In the genomic region with DNA sequence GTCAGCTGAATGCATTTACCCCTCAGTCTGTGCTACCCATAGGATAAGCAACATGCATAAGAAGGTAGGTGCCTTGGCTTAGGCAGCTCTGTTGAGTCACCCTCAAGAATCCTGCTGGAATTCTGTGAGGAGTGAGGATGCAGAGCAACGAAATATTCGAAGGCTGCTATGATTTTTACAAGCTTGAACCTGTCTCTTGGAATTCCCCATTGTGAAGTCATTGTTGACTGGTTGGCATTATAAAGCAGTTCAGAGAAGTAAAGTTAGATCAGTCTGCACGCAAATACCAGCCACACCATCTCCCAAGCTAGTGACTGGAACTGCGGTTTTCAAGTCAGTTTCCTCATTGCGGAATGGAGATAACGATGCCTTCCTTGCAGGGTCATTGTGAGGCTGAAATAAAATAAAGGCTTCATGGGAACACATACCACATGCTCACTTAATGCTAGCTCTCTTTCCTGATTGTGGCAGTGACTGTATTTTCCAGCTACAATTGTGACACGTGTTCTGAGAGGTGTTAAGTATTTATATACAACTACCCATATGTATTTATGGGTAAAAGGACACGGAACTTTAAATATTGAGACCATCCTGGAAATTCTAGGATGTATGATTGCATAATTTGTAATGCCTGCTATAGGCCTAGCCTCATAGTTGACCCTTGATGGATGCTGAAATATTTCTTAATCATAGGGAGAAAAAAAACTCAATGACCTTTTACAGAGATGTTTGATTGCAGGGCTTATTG, we compare ENCODE assay signal across 8 cellular contexts.
DNase-seq lines count a peak whose midpoint lies in the region; ATAC-seq, FAIRE-seq and TF ChIP-seq lines count a peak whose summit lies in the region.
"Had no signal": no experiment of that assay in that cellular context is flagged by ENCODE, and none has a peak within 500 bp of the region (broad histone marks: within the 10 kb centered on the region; RNA-seq: fewer than 3 reads in every experiment).

No MANE protein-coding gene starts in this region.

- H4K8ac ChIP-seq in H1 (ENCODE audit: extremely low read depth, insufficient read depth, low read length): no peak overlapping the region

- H4K20me1 ChIP-seq in H1 (replicated peaks in 1 of 2; ENCODE audit: control insufficient read depth in 1 of 2, insufficient read depth in 2 of 2, low read length in 2 of 2): no peaks in the 10 kb centered on the region

- H3K27me3 ChIP-seq in H1 (replicated peaks in 1 of 4; ENCODE audit: control insufficient read depth in 3 of 4, extremely low read depth in 1 of 4, insufficient read depth in 3 of 4, low read length in 3 of 4) (no peaks in the 10 kb centered on the region), thyroid gland (no peaks in the 10 kb centered on the region)

- 89% methylated on average over 8 of the region's 8 CpGs; no CpG with 5 or more reads in 1 of the 2 experiments for WGBS in H1 (ENCODE audit: extremely low coverage in 1 of 2, insufficient coverage in 1 of 2, insufficient read length in 1 of 2, insufficient replicate concordance in 2 of 2, low coverage in 1 of 2, low lambda C conversion rate in 2 of 2, missing lambda C conversion rate in 1 of 2), 2 experiments
- WGBS in thyroid gland, 2 donors: 87 to 90% methylated on average over 8 of the region's 8 CpGs

- peaks cover 0 to 21% of the 10 kb centered on the region in 2 experiments; a peak in 3 of 4 replicates for H3K79me2 ChIP-seq in H1 (ENCODE audit: control insufficient read depth in 1 of 2, insufficient read depth in 2 of 2, low read length in 2 of 2)

- H3K27ac ChIP-seq in H1 (ENCODE audit: low read depth, low read length): no peak overlapping the region
- H3K27ac ChIP-seq in thyroid gland: no peak overlapping the region

- no peaks in the 10 kb centered on the region; the same call in 1 of the 2 replicates for H3K23me2 ChIP-seq in H1 (ENCODE audit: low read depth, low read length)

- H3K9ac ChIP-seq in H1 (replicated peaks in 1 of 4; ENCODE audit: extremely low read depth in 1 of 4, low read depth in 3 of 4, low read length in 3 of 4): no peak overlapping the region

- FAIRE-seq in H1 (lab: Jason Lieb, UNC): no peak

- peaks cover 10 to 19% of the 10 kb centered on the region in 2 donors for H3K36me3 Mint-ChIP-seq in stimulated activated naive B cell treated with anti-CD40 and anti-IgM and Interleukin-4, amounts not matched to agents 10 μg/mL and 1 μg/mL and 100 μg/mL, for 72 hours
- H3K36me3 Mint-ChIP-seq in activated CD8-positive, alpha-beta T cell treated with anti-CD3 and anti-CD28 coated beads for 36 hours (ENCODE audit: low read depth): no peaks in the 10 kb centered on the region

- H3K9me3 ChIP-seq in H1 (ENCODE audit: insufficient read depth in 2 of 2, low read depth in 1 of 2, low read length in 1 of 2): no peaks in the 10 kb centered on the region
- H3K9me3 ChIP-seq in thyroid gland: no peaks in the 10 kb centered on the region

- H3K36me3 ChIP-seq in H1 (ENCODE audit: control insufficient read depth in 2 of 4, insufficient read depth in 4 of 4, low read length in 3 of 4) (no peaks in the 10 kb centered on the region), thyroid gland (no peaks in the 10 kb centered on the region)

- H2BK5ac ChIP-seq in H1 (ENCODE audit: low read depth, low read length): no peak overlapping the region

- H3K56ac ChIP-seq in H1 (replicated peaks; ENCODE audit: insufficient read length, low read depth, low read length): no peak overlapping the region

- TF ChIP-seq EP300 in H1 (IDR thresholded peaks at IDR 0.05; ENCODE audit: borderline replicate concordance in 1 of 2, low read depth in 2 of 2, low read length in 2 of 2): no peak

- H3K27me3 Mint-ChIP-seq in stimulated activated naive B cell treated with anti-CD40 and anti-IgM and Interleukin-4, amounts not matched to agents 10 μg/mL and 1 μg/mL and 100 μg/mL, for 72 hours: no peaks in the 10 kb centered on the region
- H3K27me3 Mint-ChIP-seq in activated CD8-positive, alpha-beta T cell treated with anti-CD3 and anti-CD28 coated beads for 36 hours: no peaks in the 10 kb centered on the region
- H3K27me3 Mint-ChIP-seq: T-cell had no signal

- no peak overlapping the region for H3K14ac ChIP-seq in H1 (ENCODE audit: insufficient read length)

- peak overlapping the region; percentile 30 to 44 for H3K4me3 Mint-ChIP-seq in stimulated activated naive B cell treated with anti-CD40 and anti-IgM and Interleukin-4, amounts not matched to agents 10 μg/mL and 1 μg/mL and 100 μg/mL, for 72 hours
- H3K4me3 Mint-ChIP-seq in activated CD8-positive, alpha-beta T cell treated with anti-CD3 and anti-CD28 coated beads for 36 hours: no peak overlapping the region
- H3K4me3 Mint-ChIP-seq: T-cell had no signal

- H3K79me1 ChIP-seq in H1 (ENCODE audit: low read depth, low read length): peaks cover 2% of the 10 kb centered on the region; the same call in 1 of the 2 replicates

- TF ChIP-seq POLR2A in NB4 (IDR thresholded peaks at IDR 0.05; ENCODE audit: extremely low read depth, insufficient read length) (no peak), H1 (IDR thresholded peaks at IDR 0.05; ENCODE audit: control extremely low read depth in 1 of 2, low read depth in 2 of 2, low read length in 2 of 2) (no peak), thyroid gland (IDR thresholded peaks at IDR 0.05) (no peak)

- H2BK120ac ChIP-seq in H1 (replicated peaks; ENCODE audit: low read depth, low read length): no peak overlapping the region

- H3K4me1 ChIP-seq in H1 (replicated peaks in 1 of 4; ENCODE audit: control insufficient read depth in 3 of 4, insufficient read depth in 4 of 4, low read length in 3 of 4): peaks cover 12 to 26% (median 14%) of the 10 kb centered on the region in 4 experiments; a peak in 5 of 7 replicates
- H3K4me1 ChIP-seq in thyroid gland: peaks cover 6 to 9% of the 10 kb centered on the region in 2 donors

- H3K27ac Mint-ChIP-seq in stimulated activated naive B cell treated with anti-CD40 and anti-IgM and Interleukin-4, amounts not matched to agents 10 μg/mL and 1 μg/mL and 100 μg/mL, for 72 hours: peak overlapping the region; percentile 97
- H3K27ac Mint-ChIP-seq in activated CD8-positive, alpha-beta T cell treated with anti-CD3 and anti-CD28 coated beads for 36 hours: no peak overlapping the region
- H3K27ac Mint-ChIP-seq: T-cell had no signal

- no peak overlapping the region for H2BK20ac ChIP-seq in H1 (ENCODE audit: low read length)

- DNase-seq in NB4 (ENCODE audit: low read depth) (peak; percentile 94), H1 (ENCODE audit: low read depth in 1 of 2, low spot score in 2 of 2) (no peak), thyroid gland (no peak)
- peak; percentile 80 for DNase-seq in stimulated activated naive B cell treated with anti-CD40 and anti-IgM and Interleukin-4, amounts not matched to agents 10 μg/mL and 1 μg/mL and 100 μg/mL, for 72 hours
- DNase-seq in activated CD8-positive, alpha-beta T cell treated with anti-CD3 and anti-CD28 coated beads for 36 hours: no peak

- H3K4me3 ChIP-seq in NB4 (ENCODE audit: low read depth, low read length) (no peak overlapping the region), H1 (ENCODE audit: extremely low read depth in 1 of 4, insufficient read depth in 2 of 4, low read depth in 3 of 4, low read length in 4 of 4) (no peak overlapping the region), thyroid gland (replicated peaks in 1 of 3) (no peak overlapping the region)

- CTCF ChIA-PET in H1 (lab: Charles Lee; ENCODE audit: partially characterized antibody): interaction anchor here (1.0 to 3.6 kb wide), 4 partner anchors 12 to 261 kb away, joined by 3 to 22 read pairs (median 4); no protein-coding TSS in a partner anchor
- CTCF ChIA-PET in activated CD8-positive, alpha-beta T cell treated with anti-CD3 and anti-CD28 coated beads for 36 hours (lab: Charles Lee): no interaction called here

- H2AFZ ChIP-seq in H1 (ENCODE audit: low read length): no peak overlapping the region

- H4K5ac ChIP-seq in H1 (ENCODE audit: insufficient read length, low read depth, low read length): no peak overlapping the region

- H4K91ac ChIP-seq in H1 (replicated peaks; ENCODE audit: insufficient read length, low read length): no peak overlapping the region

- H3K4ac ChIP-seq in H1 (replicated peaks; ENCODE audit: insufficient read length, low read depth, low read length): no peak overlapping the region

- TF ChIP-seq CTCF in NB4 (IDR thresholded peaks at IDR 0.05; ENCODE audit: low read depth, low read length): no peak
- TF ChIP-seq CTCF in H1 (IDR thresholded peaks at IDR 0.05; ENCODE audit: control extremely low read depth in 1 of 3, insufficient read depth in 1 of 3, low read depth in 1 of 3, low read length in 3 of 3): no peak
- no peak for TF ChIP-seq CTCF in activated CD8-positive, alpha-beta T cell treated with anti-CD3 and anti-CD28 coated beads for 36 hours (IDR thresholded peaks at IDR 0.05)
- no peak for TF ChIP-seq CTCF in thyroid gland (IDR thresholded peaks at IDR 0.05)

- intact Hi-C loops in activated CD8-positive, alpha-beta T cell treated with anti-CD3 and anti-CD28 coated beads for 36 hours (cut with micrococcal nuclease): no loop called here
- intact Hi-C loops in thyroid gland (cut with DNase I): no loop called here

- H2AK5ac ChIP-seq in H1 (ENCODE audit: low read depth, low read length): no peak overlapping the region

- no peak overlapping the region for H2BK15ac ChIP-seq in H1 (ENCODE audit: low read length)

- no peak for TF ChIP-seq RAD21 in H1 (IDR thresholded peaks at IDR 0.05 in 1 of 2, conservative IDR thresholded peaks at IDR 0.05 in 1 of 2; ENCODE audit: low read depth in 2 of 2, low read length in 2 of 2)

- no peak overlapping the region for H3K18ac ChIP-seq in H1 (ENCODE audit: extremely low read depth, low read length)

- peaks cover 0 to under 1% of the 10 kb centered on the region in 2 donors for H3K9me3 Mint-ChIP-seq in stimulated activated naive B cell treated with anti-CD40 and anti-IgM and Interleukin-4, amounts not matched to agents 10 μg/mL and 1 μg/mL and 100 μg/mL, for 72 hours
- H3K9me3 Mint-ChIP-seq in activated CD8-positive, alpha-beta T cell treated with anti-CD3 and anti-CD28 coated beads for 36 hours: no peaks in the 10 kb centered on the region
- H3K9me3 Mint-ChIP-seq: T-cell had no signal

- ATAC-seq in GM21576 (IDR thresholded peaks at IDR 0.05; ENCODE audit: unreplicated experiment) (peak; percentile 31), GM19035 (IDR thresholded peaks at IDR 0.05; ENCODE audit: unreplicated experiment) (no peak)
- ATAC-seq in stimulated activated naive B cell treated with anti-CD40 and anti-IgM and Interleukin-4, amounts not matched to agents 10 μg/mL and 1 μg/mL and 100 μg/mL, for 72 hours (replicated peaks): peak; percentile 78
- ATAC-seq in activated CD8-positive, alpha-beta T cell treated with anti-CD3 and anti-CD28 coated beads for 36 hours: no peak

- no peak overlapping the region for H2BK12ac ChIP-seq in H1 (ENCODE audit: low read depth, low read length)

- POLR2A ChIA-PET in H1 (lab: Charles Lee; ENCODE audit: partially characterized antibody): interaction anchor here (1.3 to 1.6 kb wide), 3 partner anchors 12 to 50 kb away, joined by 3 read pairs; no protein-coding TSS in a partner anchor
- POLR2A ChIA-PET in activated CD8-positive, alpha-beta T cell treated with anti-CD3 and anti-CD28 coated beads for 36 hours (lab: Charles Lee): interaction anchor here (1.3 kb wide), 1 partner anchor 14 kb away, joined by 3 read pairs; no protein-coding TSS in a partner anchor

- peaks cover 63 to 86% of the 10 kb centered on the region in 2 donors for H3K4me1 Mint-ChIP-seq in stimulated activated naive B cell treated with anti-CD40 and anti-IgM and Interleukin-4, amounts not matched to agents 10 μg/mL and 1 μg/mL and 100 μg/mL, for 72 hours
- peaks cover 23% of the 10 kb centered on the region for H3K4me1 Mint-ChIP-seq in activated CD8-positive, alpha-beta T cell treated with anti-CD3 and anti-CD28 coated beads for 36 hours (ENCODE audit: low read depth)

- H3K23ac ChIP-seq in H1 (ENCODE audit: insufficient read length): no peak overlapping the region

- no peak overlapping the region for H3K4me2 ChIP-seq in H1 (ENCODE audit: insufficient read depth in 1 of 2, low read depth in 2 of 2, low read length in 2 of 2)

Comparison
In these comparisons a context has a peak if more than half of its experiments do, and no peak if none do; other contexts are left out.
1. ATAC-seq: peak in GM21576 (single experiment) and stimulated activated naive B cell treated with anti-CD40 and anti-IgM and Interleukin-4, amounts not matched to agents 10 μg/mL and 1 μg/mL and 100 μg/mL, for 72 hours (2 of 2); none in activated CD8-positive, alpha-beta T cell treated with anti-CD3 and anti-CD28 coated beads for 36 hours (single experiment) and GM19035 (single experiment).
2. DNase-seq: peak in NB4 (single experiment) and stimulated activated naive B cell treated with anti-CD40 and anti-IgM and Interleukin-4, amounts not matched to agents 10 μg/mL and 1 μg/mL and 100 μg/mL, for 72 hours (single experiment); none in H1 (0 of 2), activated CD8-positive, alpha-beta T cell treated with anti-CD3 and anti-CD28 coated beads for 36 hours (single experiment) and thyroid gland (0 of 2).